9 cellular contexts compared by ENCODE assay signal in the genomic region with DNA sequence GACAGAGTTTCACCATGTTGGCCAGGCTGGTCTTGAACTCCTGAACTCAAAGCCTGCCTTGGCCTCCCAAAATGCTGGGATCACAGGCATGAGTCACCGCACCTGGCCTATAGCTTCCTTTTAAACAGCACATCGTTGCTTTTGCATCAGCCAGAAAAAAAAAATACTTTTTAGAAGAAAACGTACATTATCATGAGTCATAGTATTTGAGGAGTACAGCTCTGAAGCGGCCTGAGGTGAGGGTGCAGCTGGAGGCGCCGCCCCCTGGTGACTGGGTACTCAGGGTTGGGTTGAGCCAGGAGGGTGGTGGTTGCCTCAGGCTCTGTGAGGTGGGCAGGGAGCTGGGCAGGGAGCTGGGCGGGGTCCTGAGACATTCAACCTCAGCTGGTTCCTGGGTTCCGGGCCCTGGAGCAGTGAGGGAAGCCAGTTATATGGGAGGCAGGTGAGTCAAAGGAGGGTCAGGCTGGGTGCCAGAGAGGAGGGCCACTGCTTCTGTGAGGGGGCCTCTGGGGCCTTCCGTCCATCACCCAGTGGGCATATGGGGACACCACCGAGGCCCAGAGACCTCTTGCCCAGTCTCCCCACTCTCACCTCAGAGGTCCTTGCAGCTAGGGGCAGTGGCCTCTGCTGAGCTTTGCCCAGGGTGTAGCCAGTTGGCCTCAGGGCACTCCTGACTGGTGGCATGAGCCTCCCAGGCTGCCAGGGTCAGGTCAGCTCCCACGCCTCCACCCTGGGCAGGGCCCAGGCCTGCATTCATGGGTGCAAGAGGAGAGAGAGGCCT. TPM values are rescaled to one million over a fixed set of nuclear protein-coding genes. Genes with fewer than 3 reads are reported as not detected.
DNase-seq lines count a peak whose midpoint lies in the region; ATAC-seq and TF ChIP-seq lines count a peak whose summit lies in the region.
"Had no signal": no experiment of that assay in that cellular context is flagged by ENCODE, and none has a peak within 500 bp of the region (broad histone marks: within the 10 kb centered on the region; RNA-seq: fewer than 3 reads in every experiment).

No MANE protein-coding gene starts in this region.

- H3K27me3 ChIP-seq in esophagus (ENCODE audit: control insufficient read depth in 1 of 2, insufficient read depth in 2 of 2, low read length in 2 of 2) (no peaks in the 10 kb centered on the region), osteoblast (ENCODE audit: insufficient read depth, low read length) (no peaks in the 10 kb centered on the region)

- H3K79me2 ChIP-seq in osteoblast (ENCODE audit: insufficient read depth, low read length): no peaks in the 10 kb centered on the region

- H3K4me3 ChIP-seq in esophagus (ENCODE audit: low read depth in 1 of 2, low read length in 2 of 2) (no peak overlapping the region), osteoblast (ENCODE audit: insufficient read depth, low read length) (no peak overlapping the region)

- peak overlapping the region; percentile 9 for H2AFZ ChIP-seq in osteoblast (ENCODE audit: low read length)

- peaks cover 3 to 22% of the 10 kb centered on the region in 2 donors for H3K4me1 ChIP-seq in esophagus (ENCODE audit: control insufficient read depth in 2 of 2, insufficient read depth in 2 of 2, low read length in 1 of 2)
- H3K4me1 ChIP-seq in osteoblast (ENCODE audit: insufficient read depth, low read length): peaks cover 25% of the 10 kb centered on the region

- H4K20me1 ChIP-seq in osteoblast (ENCODE audit: insufficient read depth, low read length): no peaks in the 10 kb centered on the region

- ATAC-seq in HG02870 (IDR thresholded peaks at IDR 0.05; ENCODE audit: unreplicated experiment): no peak

- DNase-seq in H4 (ENCODE audit: low spot score): peak; percentile 99
- DNase-seq in NCI-H226: peak; percentile 99
- DNase-seq in osteoblast (ENCODE audit: insufficient read length, low spot score, missing footprints): peak; percentile 93
- DNase-seq in CD1c-positive myeloid dendritic cell (ENCODE audit: extremely low spot score): no peak
- DNase-seq in NCI-H774 (lab: John Stamatoyannopoulos, UW): no peak
- DNase-seq in SHP77 treated with DMSO at 0.1 percent for 48 hours (lab: John Stamatoyannopoulos, UW): no peak

- WGBS in esophagus, 2 donors: 50 to 61% methylated on average over 11 of the region's 11 CpGs

- no peak overlapping the region for H3K4me2 ChIP-seq in osteoblast (ENCODE audit: insufficient read depth, low read length)

- no peaks in the 10 kb centered on the region for H3K36me3 ChIP-seq in esophagus (ENCODE audit: control insufficient read depth in 2 of 2, insufficient read depth in 2 of 2, low read length in 1 of 2)
- H3K36me3 ChIP-seq in osteoblast (ENCODE audit: insufficient read depth, low read length): no peaks in the 10 kb centered on the region

- no peak for TF ChIP-seq CTCF in osteoblast (IDR thresholded peaks at IDR 0.05; ENCODE audit: extremely low read depth, low read depth, low read length)

- peak overlapping the region; percentile 95 to 99 for H3K27ac ChIP-seq in esophagus (ENCODE audit: low read depth in 2 of 2, low read length in 1 of 2)
- peak overlapping the region; percentile 58 for H3K27ac ChIP-seq in osteoblast (ENCODE audit: low read depth, low read length)

- no peaks in the 10 kb centered on the region for H3K9me3 ChIP-seq in esophagus (ENCODE audit: control insufficient read depth in 2 of 2, insufficient read depth in 1 of 2, low read depth in 1 of 2, low read length in 1 of 2)
- no peaks in the 10 kb centered on the region for H3K9me3 ChIP-seq in osteoblast (ENCODE audit: low read depth, low read length)

RNA-seq across cellular contexts. Expression of gene ID1, which starts 11.7 kb away (rescaled TPM):
- total RNA-seq in H4 (2014; rRNA removed; shearing (Covaris generic)): 410 and 489 TPM in 2 replicates
- polyA plus RNA-seq in esophagus: 100 to 1,000 TPM; 158 to 489 TPM
- 56.3 and 82.5 TPM in 2 replicates for total RNA-seq in osteoblast

RNA-seq across cellular contexts. Expression of gene COX4I2, which starts 44.3 kb away (rescaled TPM):
- total RNA-seq in H4 (2014; rRNA removed; shearing (Covaris generic)): not detected in 2 replicates
- 1 to 10 TPM; 2.6 to 3.8 TPM for polyA plus RNA-seq in esophagus
- total RNA-seq in osteoblast: not detected in 2 replicates
- total RNA-seq: T-helper 1 cell treated with Interleukin-12 subunit alpha and Interleukin-12 subunit beta and Interleukin-4 antibody, amounts not matched to agents 30 ng/mL and 1 ng/mL, for 36 hours had no signal

Comparison
In these comparisons a context has a peak if more than half of its experiments do, and no peak if none do; other contexts are left out.
1. DNase-seq: peak in H4 (single experiment), NCI-H226 (single experiment) and osteoblast (single experiment); none in CD1c-positive myeloid dendritic cell (single experiment), NCI-H774 (single experiment) and SHP77 treated with DMSO at 0.1 percent for 48 hours (single experiment).